In the genomic region with DNA sequence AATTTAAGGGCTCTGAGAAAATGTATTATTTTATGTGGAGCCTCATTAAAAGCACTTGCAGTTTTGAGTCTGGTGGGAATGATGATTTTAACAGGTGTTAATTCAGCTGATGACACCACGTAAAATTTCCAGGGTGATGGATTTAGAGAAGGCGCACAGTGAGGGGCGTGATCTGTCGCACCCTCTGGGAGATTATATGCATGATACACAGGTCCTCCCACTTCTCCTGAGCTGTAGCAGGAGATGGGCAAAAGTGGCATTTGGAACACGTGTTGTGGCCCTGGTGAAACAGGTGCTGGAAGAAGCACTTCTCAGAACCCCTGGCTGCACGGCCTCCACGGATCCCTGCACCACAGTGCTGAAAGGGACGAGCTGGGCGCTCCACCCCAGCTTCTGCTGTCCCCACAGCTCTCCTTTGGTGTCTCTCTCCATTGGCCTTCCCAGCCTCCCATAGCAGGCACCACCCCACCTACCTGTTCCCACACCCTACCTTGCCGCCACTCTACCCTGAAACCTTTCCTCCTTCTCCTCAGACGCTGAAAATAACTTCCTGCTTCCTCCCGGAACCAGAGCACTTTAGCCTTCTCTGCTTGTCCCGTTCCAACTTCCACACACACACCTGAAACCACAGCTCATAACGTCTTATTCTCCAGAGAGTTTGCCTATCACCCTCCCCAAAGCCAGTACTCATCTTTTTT, we compare ENCODE assay signal across 13 cellular contexts. TPM values are rescaled to one million over a fixed set of nuclear protein-coding genes. Genes with fewer than 3 reads are reported as not detected.
DNase-seq lines count a peak whose midpoint lies in the region; ATAC-seq, FAIRE-seq and TF ChIP-seq lines count a peak whose summit lies in the region.
"Had no signal": no experiment of that assay in that cellular context is flagged by ENCODE, and none has a peak within 500 bp of the region (broad histone marks: within the 10 kb centered on the region; RNA-seq: fewer than 3 reads in every experiment).

No MANE protein-coding gene starts in this region.

- peak overlapping the region; percentile 33 for H3K9ac ChIP-seq in GM12878 (ENCODE audit: control insufficient read depth, insufficient read depth, low read length)

- WGBS in GM12878 (ENCODE audit: insufficient coverage, insufficient replicate concordance, low lambda C conversion rate, missing lambda C conversion rate) = 23% methylated on average over 14 of the region's 14 CpGs

- in situ Hi-C loops in GM12878 (cut with MboI) = no loop called here

- no peak for DNase-seq in activated naive CD4-positive, alpha-beta T cell (lab: John Stamatoyannopoulos, UW)
- DNase-seq in GM12878 (ENCODE audit: low read depth, low spot score) (no peak), coronary artery (ENCODE audit: low spot score) (no peak), D721Med (ENCODE audit: insufficient read length, low spot score) (no peak), H4 (ENCODE audit: low spot score) (no peak)
- DNase-seq in stimulated activated naive CD8-positive, alpha-beta T cell treated with anti-CD3 and anti-CD28 coated beads, Interleukin-15, amount 100 ng/mL, for 72 hours = no peak
- DNase-seq: activated CD8-positive, alpha-beta memory T cell treated with anti-CD3 and anti-CD28 coated beads, Interleukin-2, amount 50 U/mL, for 48 hours; mammary epithelial cell; NCI-H226; Peyer's patch; stimulated activated CD4-positive, alpha-beta T cell treated with anti-CD3 and anti-CD28 coated beads, Interleukin-2, amount 100 ng/mL, for 24 hours had no signal

- SMC1A ChIA-PET in GM12878 (lab: Charles Lee; ENCODE audit: uncharacterized antibody, unreplicated experiment) = interaction anchor here (1.2 to 14.0 kb wide), 11 partner anchors 14 to 147 kb away, joined by 3 to 266 read pairs (median 12); no protein-coding TSS in a partner anchor

- TF ChIP-seq RAD21 in GM12878 (IDR thresholded peaks at IDR 0.05; ENCODE audit: insufficient read depth, low read depth, low read length) = no peak

- no TSS peak for BruUV-seq in GM12878 (replicated peaks; lab: Mats Ljungman, UMichigan)

- TF ChIP-seq EP300 in GM12878 (IDR thresholded peaks at IDR 0.05; ENCODE audit: borderline replicate concordance in 1 of 2, control insufficient read depth in 1 of 2, low read depth in 2 of 2, low read length in 2 of 2) = peak in 1 of 2 experiments; percentile 8; a peak in 1 of 4 replicates

- no peak for TF ChIP-seq POLR2A in GM12878 (IDR thresholded peaks at IDR 0.05; ENCODE audit: low read depth, low read length)

- POLR2A ChIA-PET in GM12878 (lab: Charles Lee) = interaction anchor here (0.6 to 3.2 kb wide), 8 partner anchors 8 to 109 kb away, joined by 3 to 24 read pairs (median 6); no protein-coding TSS in a partner anchor

- H3K27me3 Mint-ChIP-seq in activated naive CD4-positive, alpha-beta T cell treated with anti-CD3 and anti-CD28 coated beads, Interleukin-2, amount 50 U/mL, for 24 hours = no peaks in the 10 kb centered on the region
- no peaks in the 10 kb centered on the region for H3K27me3 Mint-ChIP-seq in stimulated activated naive CD8-positive, alpha-beta T cell treated with anti-CD3 and anti-CD28 coated beads, Interleukin-15, amount 100 ng/mL, for 72 hours

- peaks cover 16% of the 10 kb centered on the region for H3K79me2 ChIP-seq in GM12878 (ENCODE audit: control insufficient read depth, insufficient read depth, low read length)

- H3K4me3 ChIP-seq in GM12878 = peak overlapping the region; percentile 17; the same call in 1 of the 2 replicates
- no peak overlapping the region for H3K4me3 ChIP-seq in coronary artery
- H3K4me3 ChIP-seq: Peyer's patch had no signal

- no peak for FAIRE-seq in GM12878 (lab: Jason Lieb, UNC)
- FAIRE-seq in D721Med (lab: Jason Lieb, UNC) = no peak

- no peaks in the 10 kb centered on the region for H3K9me3 Mint-ChIP-seq in activated naive CD4-positive, alpha-beta T cell treated with anti-CD3 and anti-CD28 coated beads, Interleukin-2, amount 50 U/mL, for 24 hours
- no peaks in the 10 kb centered on the region for H3K9me3 Mint-ChIP-seq in stimulated activated naive CD8-positive, alpha-beta T cell treated with anti-CD3 and anti-CD28 coated beads, Interleukin-15, amount 100 ng/mL, for 72 hours

- no peak for TF ChIP-seq CTCF in GM12878 (IDR thresholded peaks at IDR 0.05 in 2 of 3, conservative IDR thresholded peaks at IDR 0.05 in 1 of 3; ENCODE audit: control insufficient read depth in 2 of 3, extremely low read depth in 1 of 3, insufficient read depth in 1 of 3, low read depth in 3 of 3, low read length in 3 of 3)
- no peak for TF ChIP-seq CTCF in coronary artery (IDR thresholded peaks at IDR 0.05)
- no peak for TF ChIP-seq CTCF in D721Med (IDR thresholded peaks at IDR 0.05; ENCODE audit: insufficient read depth, missing control alignments)

- H3K27ac Mint-ChIP-seq in activated naive CD4-positive, alpha-beta T cell treated with anti-CD3 and anti-CD28 coated beads, Interleukin-2, amount 50 U/mL, for 24 hours = peak overlapping the region; percentile 95
- peak overlapping the region; percentile 84 to 95 for H3K27ac Mint-ChIP-seq in stimulated activated naive CD8-positive, alpha-beta T cell treated with anti-CD3 and anti-CD28 coated beads, Interleukin-15, amount 100 ng/mL, for 72 hours

- H3K4me3 Mint-ChIP-seq in activated naive CD4-positive, alpha-beta T cell treated with anti-CD3 and anti-CD28 coated beads, Interleukin-2, amount 50 U/mL, for 24 hours = peak overlapping the region; percentile 74
- peak overlapping the region; percentile 29 to 67 for H3K4me3 Mint-ChIP-seq in stimulated activated naive CD8-positive, alpha-beta T cell treated with anti-CD3 and anti-CD28 coated beads, Interleukin-15, amount 100 ng/mL, for 72 hours

- H3K36me3 Mint-ChIP-seq in activated naive CD4-positive, alpha-beta T cell treated with anti-CD3 and anti-CD28 coated beads, Interleukin-2, amount 50 U/mL, for 24 hours = peaks cover 12% of the 10 kb centered on the region

- CTCF ChIA-PET in GM12878 (lab: Yijun Ruan, JAX) = interaction anchor here (0.7 to 6.6 kb wide), 12 partner anchors 10 to 760 kb away, joined by 3 to 50 read pairs (median 4); no protein-coding TSS in a partner anchor

- ATAC-seq in HG03066 (IDR thresholded peaks at IDR 0.05; ENCODE audit: low read depth, unreplicated experiment) (peak; percentile 4), GM12878 (peak; percentile 10)
- ATAC-seq in stimulated activated naive CD8-positive, alpha-beta T cell treated with anti-CD3 and anti-CD28 coated beads, Interleukin-15, amount 100 ng/mL, for 72 hours = no peak

- H3K4me1 ChIP-seq in GM12878 (ENCODE audit: control insufficient read depth, insufficient read depth, low read length) = peaks cover 52% of the 10 kb centered on the region

- RAD21 ChIA-PET in GM12878 (lab: Charles Lee; ENCODE audit: unreplicated experiment) = interaction anchor here (0.6 to 12.7 kb wide), 16 partner anchors 12 to 145 kb away, joined by 3 to 232 read pairs (median 6); no protein-coding TSS in a partner anchor

- no peaks in the 10 kb centered on the region for H3K36me3 ChIP-seq in GM12878 (ENCODE audit: control insufficient read depth in 2 of 2, insufficient read depth in 2 of 2, low read length in 1 of 2)
- H3K36me3 ChIP-seq: Peyer's patch had no signal

- peaks cover 89% of the 10 kb centered on the region for H3K4me1 Mint-ChIP-seq in activated naive CD4-positive, alpha-beta T cell treated with anti-CD3 and anti-CD28 coated beads, Interleukin-2, amount 50 U/mL, for 24 hours
- peaks cover 75% of the 10 kb centered on the region for H3K4me1 Mint-ChIP-seq in stimulated activated naive CD8-positive, alpha-beta T cell treated with anti-CD3 and anti-CD28 coated beads, Interleukin-15, amount 100 ng/mL, for 72 hours

- intact Hi-C loops in GM12878 (cut with micrococcal nuclease; ENCODE audit: unreplicated experiment) = no loop called here

- H3K9me3 ChIP-seq in GM12878 (replicated peaks; ENCODE audit: control insufficient read depth, insufficient read depth, low read length) = no peaks in the 10 kb centered on the region
- H3K9me3 ChIP-seq: Peyer's patch had no signal

- H3K27ac ChIP-seq in GM12878 (ENCODE audit: control insufficient read depth, insufficient read depth) (peak overlapping the region; percentile 76), coronary artery (no peak overlapping the region)
- H3K27ac ChIP-seq: Peyer's patch had no signal

- peak overlapping the region; percentile 59 for H2AFZ ChIP-seq in GM12878 (ENCODE audit: control insufficient read depth, low read depth, low read length)

- H3K4me2 ChIP-seq in GM12878 (ENCODE audit: control insufficient read depth, insufficient read depth) = peak overlapping the region; percentile 39

- H3K27me3 ChIP-seq in GM12878 (replicated peaks in 1 of 2; ENCODE audit: control insufficient read depth in 2 of 2, insufficient read depth in 2 of 2, low read length in 1 of 2) = no peaks in the 10 kb centered on the region
- H3K27me3 ChIP-seq: Peyer's patch had no signal

- no peaks in the 10 kb centered on the region for H4K20me1 ChIP-seq in GM12878 (ENCODE audit: control insufficient read depth, insufficient read depth)

TF ChIP-seq in GM12878, 131 proteins besides CTCF, POLR2A, EP300 and RAD21 (continues in another document):
- 0 out of 2 replicates have a peak, but pooled peaks have one; percentile 15 for TF ChIP-seq ATF7 (IDR thresholded peaks at IDR 0.05; ENCODE audit: low read depth)

RNA-seq across cellular contexts. Expression of a gene that starts 6.9 kb away (rescaled TPM):
- total RNA-seq in GM12878 (2013; cell fraction: nucleolus; rRNA removed) = 727 and 773 TPM in 2 replicates
- 75.1 and 77.9 TPM in 2 replicates for total RNA-seq in GM12878 (2014; rRNA removed)
- total RNA-seq in GM12878 (2014; rRNA removed; fragmentation: Illumina TruSeq; extraction: Trizol) = 58.7 and 61.4 TPM in 2 replicates
- 99.6 and 107 TPM in 2 replicates for total RNA-seq in GM12878 (2021)
- 41.0 TPM for polyA plus RNA-seq in GM12878 (2011; ENCODE audit: low read depth)
- 74.4 and 102 TPM in 2 replicates for polyA plus RNA-seq in GM12878 (2011; rRNA removed)
- 126 and 169 TPM in 2 replicates for polyA plus RNA-seq in GM12878 (2011; cell fraction: cytosol; rRNA removed)
- 326 and 357 TPM in 2 replicates for polyA plus RNA-seq in GM12878 (2011; cell fraction: nucleus; rRNA removed)
- 51.9 and 68.0 TPM in 2 replicates for polyA plus RNA-seq in GM12878 (2012)
- 60.0 and 68.0 TPM in 2 replicates for polyA plus RNA-seq in GM12878 (2014; fragmentation: Illumina TruSeq; extraction: Trizol)
- 10 to 100 TPM; 20.2 to 26.0 TPM for polyA plus RNA-seq in GM12878 (2014; fragmentation: Nextera tagmentation; extraction: Ambion mirVana)
- 42.4 and 44.0 TPM in 2 replicates for polyA plus RNA-seq in GM12878 (2014; rRNA removed)
- polyA plus RNA-seq in GM12878 (2016; fragmentation: Nextera tagmentation; extraction: Ambion mirVana) = 10 to 100 TPM; 59.9 to 64.7 TPM
- 515 and 644 TPM in 2 replicates for polyA minus RNA-seq in GM12878 (2011; rRNA and poly(A)+ RNA removed)
- polyA minus RNA-seq in GM12878 (2011; cell fraction: cytosol; rRNA and poly(A)+ RNA removed) = 113 and 121 TPM in 2 replicates
- 258 and 338 TPM in 2 replicates for polyA minus RNA-seq in GM12878 (2011; cell fraction: nucleus; rRNA and poly(A)+ RNA removed)
- total RNA-seq in H4 (2014; rRNA removed; shearing (Covaris generic)) = 2.5 and 3.6 TPM in 2 replicates

Comparison
In these comparisons a context has a peak if more than half of its experiments do, and no peak if none do; other contexts are left out.
1. RNA of a gene that starts 6.9 kb away (total RNA-seq): 58.7 to 773 TPM in GM12878; 2.5 to 3.6 TPM in H4; every median in the first group is over 10 times any median in the second.